Comparison of ENCODE assay signal across 19 cellular contexts in the genomic region with DNA sequence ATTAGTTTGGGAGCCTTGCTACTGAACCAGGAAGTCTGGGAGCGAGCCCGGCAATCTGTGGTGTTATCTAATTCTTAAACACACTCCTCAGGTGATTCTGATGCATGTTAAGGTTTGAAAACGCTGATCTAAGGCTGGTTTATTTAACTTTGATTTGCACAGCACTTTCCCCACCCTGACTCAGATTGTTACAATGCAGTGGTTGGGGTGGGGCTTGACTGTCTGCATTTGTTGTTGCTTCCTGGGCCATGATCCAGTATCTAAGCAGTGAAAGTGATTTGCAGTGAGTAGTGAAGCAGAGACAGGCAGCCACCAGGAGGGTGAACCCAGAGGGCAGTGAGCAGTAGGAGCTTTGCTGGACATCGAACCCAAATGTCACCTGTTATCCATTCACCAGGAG.
A peak's percentile ranks its signal among the peaks of the same experiment; 100 is the strongest.
DNase-seq lines count a peak whose midpoint lies in the region; ATAC-seq, FAIRE-seq and TF ChIP-seq lines count a peak whose summit lies in the region.
"Had no signal": no experiment of that assay in that cellular context is flagged by ENCODE, and none has a peak within 500 bp of the region (broad histone marks: within the 10 kb centered on the region; RNA-seq: fewer than 3 reads in every experiment).

No MANE protein-coding gene starts in this region.

- H3K4me1 Mint-ChIP-seq in MCF 10A (ENCODE audit: insufficient read depth, unreplicated experiment), result peaks cover 7% of the 10 kb centered on the region
- H3K4me1 Mint-ChIP-seq: activated naive CD8-positive, alpha-beta T cell treated with anti-CD3 and anti-CD28 coated beads for 36 hours; CD8-positive, alpha-beta memory T cell; T-cell had no signal

- no peak overlapping the region for H3K27ac ChIP-seq in breast epithelium
- H3K27ac ChIP-seq in upper lobe of left lung, result peak overlapping the region in 3 of 4 donors; percentile 38 to 71 (median 66)
- no peak overlapping the region for H3K27ac ChIP-seq in body of pancreas
- H3K27ac ChIP-seq: 22Rv1 had no signal

- TF ChIP-seq POLR2A in breast epithelium (IDR thresholded peaks at IDR 0.05) (no peak), upper lobe of left lung (IDR thresholded peaks at IDR 0.05) (no peak), body of pancreas (IDR thresholded peaks at IDR 0.05) (no peak)

- 42 to 65% methylated on average over 3 to 4 of the region's 4 CpGs for WGBS in upper lobe of left lung, 2 donors
- WGBS in body of pancreas, 2 donors, result 53 to 70% methylated on average over 4 of the region's 4 CpGs

- POLR2A ChIA-PET in MCF 10A (lab: Yijun Ruan, JAX), result no interaction called here

- intact Hi-C loops in MCF 10A (cut with micrococcal nuclease) (loop anchor here (10.0 kb wide), 1 partner anchor 205 kb away; no protein-coding TSS in a partner anchor), breast epithelium (cut with DNase I; ENCODE audit: low total_unique reads) (no loop called here), body of pancreas (cut with DNase I) (no loop called here)

- H3K9me3 ChIP-seq in breast epithelium, result no peaks in the 10 kb centered on the region
- no peaks in the 10 kb centered on the region for H3K9me3 ChIP-seq in upper lobe of left lung
- no peaks in the 10 kb centered on the region for H3K9me3 ChIP-seq in body of pancreas

- H3K36me3 Mint-ChIP-seq in MCF 10A (ENCODE audit: insufficient read depth, unreplicated experiment), result no peaks in the 10 kb centered on the region
- H3K36me3 Mint-ChIP-seq: activated naive CD8-positive, alpha-beta T cell treated with anti-CD3 and anti-CD28 coated beads for 36 hours; CD8-positive, alpha-beta memory T cell; T-cell had no signal

- H3K4me3 ChIP-seq in breast epithelium, result no peak overlapping the region
- H3K4me3 ChIP-seq in astrocyte of the spinal cord (ENCODE audit: low read depth, low read length), result no peak overlapping the region
- H3K4me3 ChIP-seq in kidney epithelial cell (ENCODE audit: low read depth, low read length), result no peak overlapping the region
- H3K4me3 ChIP-seq in upper lobe of left lung, result no peak overlapping the region
- no peak overlapping the region for H3K4me3 ChIP-seq in body of pancreas

- no peak overlapping the region for H3K4me3 Mint-ChIP-seq in MCF 10A (ENCODE audit: unreplicated experiment)
- H3K4me3 Mint-ChIP-seq: activated naive CD8-positive, alpha-beta T cell treated with anti-CD3 and anti-CD28 coated beads for 36 hours; CD8-positive, alpha-beta memory T cell; T-cell had no signal

- in situ Hi-C loops in astrocyte of the spinal cord (cut with HindIII; ENCODE audit: low sequenced_read_pairs), result no loop called here

- no peak overlapping the region for H3K27ac Mint-ChIP-seq in MCF 10A (ENCODE audit: low read depth, unreplicated experiment)
- H3K27ac Mint-ChIP-seq: activated naive CD8-positive, alpha-beta T cell treated with anti-CD3 and anti-CD28 coated beads for 36 hours; CD8-positive, alpha-beta memory T cell; T-cell had no signal

- no peaks in the 10 kb centered on the region for H3K36me3 ChIP-seq in breast epithelium
- no peaks in the 10 kb centered on the region for H3K36me3 ChIP-seq in kidney epithelial cell (ENCODE audit: control insufficient read depth, insufficient read depth, low read length)
- H3K36me3 ChIP-seq in upper lobe of left lung, result no peaks in the 10 kb centered on the region
- no peaks in the 10 kb centered on the region for H3K36me3 ChIP-seq in body of pancreas (replicated peaks in 1 of 2; ENCODE audit: insufficient read depth in 1 of 2, low read depth in 2 of 2)

- DNase-seq in MCF 10A (ENCODE audit: unreplicated experiment) (peak; percentile 39), breast epithelium (ENCODE audit: low spot score in 2 of 2) (no peak), astrocyte of the spinal cord (ENCODE audit: low read depth, low spot score) (peak; percentile 8), kidney epithelial cell (ENCODE audit: low read depth) (peak; percentile 65), upper lobe of left lung (no peak), body of pancreas (no peak), NCI-H1930 (lab: John Stamatoyannopoulos, UW) (no peak), GM19239 (ENCODE audit: insufficient read length, low spot score) (no peak)
- DNase-seq: activated CD4-positive, alpha-beta T cell treated with anti-CD3 and anti-CD28 coated beads for 4 hours; activated naive CD8-positive, alpha-beta T cell treated with anti-CD3 and anti-CD28 coated beads for 36 hours; activated T-cell treated with anti-CD3 and anti-CD28 coated beads for 4 hours; CD8-positive, alpha-beta memory T cell; NCI-H1417 treated with DMSO at 0.1 percent for 48 hours; NCI-H510A; stimulated activated CD4-positive, alpha-beta T cell treated with anti-CD3 and anti-CD28 coated beads, Interleukin-2, amount 100 ng/mL, for 48 hours; T-cell had no signal

- FAIRE-seq in GM19239 (lab: Jason Lieb, UNC), result no peak
- FAIRE-seq: colon, G401.6 had no signal

- TF ChIP-seq EP300 in upper lobe of left lung (IDR thresholded peaks at IDR 0.05), result no peak

- CTCF ChIA-PET in MCF 10A (lab: Yijun Ruan, JAX), result interaction anchor here (0.6 kb wide), 1 partner anchor 41 kb away, joined by 3 read pairs; no protein-coding TSS in a partner anchor

- H3K4me1 ChIP-seq in breast epithelium (no peaks in the 10 kb centered on the region), upper lobe of left lung (peaks cover 0 to 9% (median 2%) of the 10 kb centered on the region in 4 donors), body of pancreas (no peaks in the 10 kb centered on the region)

- H3K27me3 ChIP-seq in breast epithelium (no peaks in the 10 kb centered on the region), kidney epithelial cell (ENCODE audit: control insufficient read depth, insufficient read depth, low read length) (no peaks in the 10 kb centered on the region), upper lobe of left lung (no peaks in the 10 kb centered on the region), body of pancreas (no peaks in the 10 kb centered on the region)

- TF ChIP-seq CTCF in MCF 10A (IDR thresholded peaks at IDR 0.05; ENCODE audit: unreplicated experiment) (no peak), breast epithelium (IDR thresholded peaks at IDR 0.05) (no peak), astrocyte of the spinal cord (IDR thresholded peaks at IDR 0.05; ENCODE audit: low read depth, low read length) (no peak), kidney epithelial cell (IDR thresholded peaks at IDR 0.05; ENCODE audit: insufficient read depth, low read length, poor library complexity, severe bottlenecking) (no peak), upper lobe of left lung (IDR thresholded peaks at IDR 0.05) (no peak), body of pancreas (IDR thresholded peaks at IDR 0.05) (no peak)

- no TSS peak for BruUV-seq in MCF 10A (replicated peaks; lab: Mats Ljungman, UMichigan)

- H3K27me3 Mint-ChIP-seq in MCF 10A (ENCODE audit: insufficient read depth, unreplicated experiment), result no peaks in the 10 kb centered on the region

- H3K9me3 Mint-ChIP-seq in MCF 10A (ENCODE audit: unreplicated experiment), result no peaks in the 10 kb centered on the region
- H3K9me3 Mint-ChIP-seq: activated naive CD8-positive, alpha-beta T cell treated with anti-CD3 and anti-CD28 coated beads for 36 hours; T-cell had no signal

- ATAC-seq in upper lobe of left lung (ENCODE audit: low FRiP score in 2 of 2), result peak; percentile 16 to 27
- no peak for ATAC-seq in body of pancreas
- ATAC-seq: T-cell had no signal

Comparison
In these comparisons a context has a peak if more than half of its experiments do, and no peak if none do; other contexts are left out.
1. DNase-seq: peak in MCF 10A (single experiment), astrocyte of the spinal cord (single experiment) and kidney epithelial cell (single experiment); none in breast epithelium (0 of 2), upper lobe of left lung (0 of 2), body of pancreas (0 of 4), NCI-H1930 (0 of 2) and GM19239 (single experiment).
2. H3K27ac ChIP-seq: peak in upper lobe of left lung (3 of 4); none in breast epithelium (0 of 2) and body of pancreas (0 of 4).